Comparison of ENCODE assay signal across 39 cellular contexts in the genomic region with DNA sequence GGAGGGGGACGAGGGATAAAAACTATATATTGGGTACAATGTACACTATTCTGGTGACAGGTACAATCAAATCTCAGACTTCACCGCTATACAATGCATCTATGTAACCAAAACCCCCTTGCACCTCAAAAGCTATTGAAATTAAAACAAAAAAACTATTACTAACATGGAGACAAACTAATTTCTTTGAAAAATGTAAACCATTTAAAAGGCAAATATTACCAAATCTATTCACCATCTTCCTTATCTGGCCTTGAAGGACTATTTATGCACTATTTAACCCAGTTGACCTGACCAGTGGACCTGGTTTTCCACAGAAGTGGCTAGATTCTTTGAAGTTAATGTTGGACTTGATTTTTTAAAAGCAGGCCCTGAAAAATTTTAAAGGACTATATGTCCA.
"Had no signal": no experiment of that assay in that cellular context is flagged by ENCODE, and none has a peak within 500 bp of the region (broad histone marks: within the 10 kb centered on the region; RNA-seq: fewer than 3 reads in every experiment).

No MANE protein-coding gene starts in this region.

- ATAC-seq: activated naive CD4-positive, alpha-beta T cell treated with anti-CD3 and anti-CD28 coated beads, Interleukin-2, amount 50 U/mL, for 72 hours; activated naive CD8-positive, alpha-beta T cell treated with anti-CD3 and anti-CD28 coated beads, Interleukin-2, amount 50 U/mL, for 24 hours; activated T-cell treated with anti-CD3 and anti-CD28 coated beads, Interleukin-2, amount 50 U/mL, for 4 hours; activated T-cell treated with anti-CD3 and anti-CD28 coated beads, Interleukin-2, amount 50 U/mL, for 72 hours; activated T-helper 17 cell treated with anti-CD3 and anti-CD28 coated beads, Interleukin-2, amount 50 U/mL, for 72 hours; body of pancreas had no signal

- H3K27ac ChIP-seq: adrenal gland, ascending aorta, body of pancreas, brain microvascular endothelial cell, breast epithelium, cardiac muscle cell had no signal

- H3K27me3 Mint-ChIP-seq: activated naive CD4-positive, alpha-beta T cell treated with anti-CD3 and anti-CD28 coated beads, Interleukin-2, amount 50 U/mL, for 24 hours; activated naive CD8-positive, alpha-beta T cell; activated naive CD8-positive, alpha-beta T cell treated with anti-CD3 and anti-CD28 coated beads for 36 hours; activated naive CD8-positive, alpha-beta T cell treated with anti-CD3 and anti-CD28 coated beads, Interleukin-2, amount 50 U/mL, for 24 hours; activated T-helper 17 cell treated with anti-CD3 and anti-CD28 coated beads, Interleukin-2, amount 50 U/mL, for 72 hours; central memory CD8-positive, alpha-beta T cell had no signal

- H3K4me3 ChIP-seq: adrenal gland, ascending aorta, body of pancreas, breast epithelium, cardiac muscle cell had no signal

- H3K4me1 Mint-ChIP-seq: activated naive CD4-positive, alpha-beta T cell treated with anti-CD3 and anti-CD28 coated beads, Interleukin-2, amount 10 ng/mL, durations not matched to agents 7 days and 5 days; activated naive CD4-positive, alpha-beta T cell treated with anti-CD3 and anti-CD28 coated beads, Interleukin-2, amount 50 U/mL, for 24 hours; activated naive CD8-positive, alpha-beta T cell treated with anti-CD3 and anti-CD28 coated beads for 36 hours; activated T-helper 17 cell treated with anti-CD3 and anti-CD28 coated beads, Interleukin-2, amount 50 U/mL, for 72 hours; brain; central memory CD8-positive, alpha-beta T cell had no signal

- H3K36me3 Mint-ChIP-seq: activated naive CD4-positive, alpha-beta T cell treated with anti-CD3 and anti-CD28 coated beads, Interleukin-2, amount 10 ng/mL, durations not matched to agents 7 days and 5 days; activated naive CD4-positive, alpha-beta T cell treated with anti-CD3 and anti-CD28 coated beads, Interleukin-2, amount 50 U/mL, for 24 hours; activated naive CD4-positive, alpha-beta T cell treated with anti-CD3 and anti-CD28 coated beads, Interleukin-2, amount 50 U/mL, for 72 hours; activated naive CD8-positive, alpha-beta T cell; activated naive CD8-positive, alpha-beta T cell treated with anti-CD3 and anti-CD28 coated beads for 36 hours; activated naive CD8-positive, alpha-beta T cell treated with anti-CD3 and anti-CD28 coated beads, Interleukin-2, amount 10 ng/mL, durations not matched to agents 7 days and 5 days; brain had no signal

- H3K9me3 Mint-ChIP-seq: activated naive CD4-positive, alpha-beta T cell treated with anti-CD3 and anti-CD28 coated beads for 36 hours; activated naive CD4-positive, alpha-beta T cell treated with anti-CD3 and anti-CD28 coated beads, Interleukin-2, amount 10 ng/mL, durations not matched to agents 7 days and 5 days; activated naive CD4-positive, alpha-beta T cell treated with anti-CD3 and anti-CD28 coated beads, Interleukin-2, amount 50 U/mL, for 24 hours; activated naive CD4-positive, alpha-beta T cell treated with anti-CD3 and anti-CD28 coated beads, Interleukin-2, amount 50 U/mL, for 72 hours; activated naive CD8-positive, alpha-beta T cell treated with anti-CD3 and anti-CD28 coated beads for 36 hours; activated naive CD8-positive, alpha-beta T cell treated with anti-CD3 and anti-CD28 coated beads, Interleukin-2, amount 10 ng/mL, durations not matched to agents 7 days and 5 days; activated naive CD8-positive, alpha-beta T cell treated with anti-CD3 and anti-CD28 coated beads, Interleukin-2, amount 50 U/mL, for 24 hours; activated T-cell treated with anti-CD3 and anti-CD28 coated beads, Interleukin-2, amount 50 U/mL, for 24 hours; activated T-cell treated with anti-CD3 and anti-CD28 coated beads, Interleukin-2, amount 50 U/mL, for 4 hours; activated T-helper 1 cell treated with anti-CD3 and anti-CD28 coated beads, Interleukin-12 subunit alpha, Interleukin-12 subunit beta, Interleukin-2, Interleukin-4 antibody, amounts not matched to agents 30 ng/mL and 10 ng/mL and 1 ng/mL, durations not matched to agents 14 hours and 24 hours and 36 hours; activated T-helper 17 cell treated with anti-CD3 and anti-CD28 coated beads, Interleukin-2, amount 50 U/mL, for 72 hours; activated T-helper 2 cell treated with anti-CD3 and anti-CD28 coated beads, Interferon-gamma antibody, Interleukin-2, Interleukin-4, amounts not matched to agents 10 μg/mL and 5 μg/mL and 100 μg/mL, durations not matched to agents 14 hours and 24 hours and 36 hours; central memory CD8-positive, alpha-beta T cell had no signal

- H3K4me1 ChIP-seq: adrenal gland, ascending aorta, body of pancreas, breast epithelium had no signal

- H3K27ac Mint-ChIP-seq: activated naive CD4-positive, alpha-beta T cell treated with anti-CD3 and anti-CD28 coated beads for 36 hours; activated naive CD4-positive, alpha-beta T cell treated with anti-CD3 and anti-CD28 coated beads, Interleukin-2, amount 10 ng/mL, durations not matched to agents 7 days and 5 days; activated naive CD4-positive, alpha-beta T cell treated with anti-CD3 and anti-CD28 coated beads, Interleukin-2, amount 50 U/mL, for 24 hours; activated naive CD4-positive, alpha-beta T cell treated with anti-CD3 and anti-CD28 coated beads, Interleukin-2, amount 50 U/mL, for 72 hours; activated naive CD8-positive, alpha-beta T cell; activated naive CD8-positive, alpha-beta T cell treated with anti-CD3 and anti-CD28 coated beads for 36 hours; activated naive CD8-positive, alpha-beta T cell treated with anti-CD3 and anti-CD28 coated beads, Interleukin-2, amount 10 ng/mL, durations not matched to agents 7 days and 5 days; activated naive CD8-positive, alpha-beta T cell treated with anti-CD3 and anti-CD28 coated beads, Interleukin-2, amount 50 U/mL, for 24 hours; activated T-cell treated with anti-CD3 and anti-CD28 coated beads, Interleukin-2, amount 50 U/mL, for 24 hours; activated T-cell treated with anti-CD3 and anti-CD28 coated beads, Interleukin-2, amount 50 U/mL, for 72 hours; activated T-helper 1 cell treated with anti-CD3 and anti-CD28 coated beads, Interleukin-12 subunit alpha, Interleukin-12 subunit beta, Interleukin-2, Interleukin-4 antibody, amounts not matched to agents 30 ng/mL and 10 ng/mL and 1 ng/mL, durations not matched to agents 14 hours and 24 hours and 36 hours; activated T-helper 17 cell treated with anti-CD3 and anti-CD28 coated beads, Interleukin-2, amount 50 U/mL, for 72 hours; activated T-helper 2 cell treated with anti-CD3 and anti-CD28 coated beads, Interferon-gamma antibody, Interleukin-2, Interleukin-4, amounts not matched to agents 10 μg/mL and 5 μg/mL and 100 μg/mL, durations not matched to agents 14 hours and 24 hours and 36 hours; brain had no signal

- H3K4me3 Mint-ChIP-seq: activated naive CD4-positive, alpha-beta T cell treated with anti-CD3 and anti-CD28 coated beads for 36 hours; activated naive CD4-positive, alpha-beta T cell treated with anti-CD3 and anti-CD28 coated beads, Interleukin-2, amount 10 ng/mL, durations not matched to agents 7 days and 5 days; activated naive CD4-positive, alpha-beta T cell treated with anti-CD3 and anti-CD28 coated beads, Interleukin-2, amount 50 U/mL, for 24 hours; activated naive CD8-positive, alpha-beta T cell; activated naive CD8-positive, alpha-beta T cell treated with anti-CD3 and anti-CD28 coated beads for 36 hours; activated naive CD8-positive, alpha-beta T cell treated with anti-CD3 and anti-CD28 coated beads, Interleukin-2, amount 10 ng/mL, durations not matched to agents 7 days and 5 days; activated naive CD8-positive, alpha-beta T cell treated with anti-CD3 and anti-CD28 coated beads, Interleukin-2, amount 50 U/mL, for 24 hours; activated T-cell treated with anti-CD3 and anti-CD28 coated beads, Interleukin-2, amount 50 U/mL, for 24 hours; activated T-cell treated with anti-CD3 and anti-CD28 coated beads, Interleukin-2, amount 50 U/mL, for 4 hours; activated T-cell treated with anti-CD3 and anti-CD28 coated beads, Interleukin-2, amount 50 U/mL, for 72 hours; activated T-helper 1 cell treated with anti-CD3 and anti-CD28 coated beads, Interleukin-12 subunit alpha, Interleukin-12 subunit beta, Interleukin-2, Interleukin-4 antibody, amounts not matched to agents 30 ng/mL and 10 ng/mL and 1 ng/mL, durations not matched to agents 14 hours and 24 hours and 36 hours; activated T-helper 17 cell treated with anti-CD3 and anti-CD28 coated beads, Interleukin-2, amount 50 U/mL, for 72 hours; brain; central memory CD8-positive, alpha-beta T cell had no signal

- FAIRE-seq: bronchial epithelial cell had no signal

- H3K9me3 ChIP-seq: adrenal gland, ascending aorta, body of pancreas, breast epithelium had no signal

- H3K27me3 ChIP-seq: ascending aorta, body of pancreas, brain microvascular endothelial cell had no signal

- H3K36me3 ChIP-seq: adrenal gland, ascending aorta, brain microvascular endothelial cell, breast epithelium, cardiac muscle cell had no signal

- DNase-seq: activated effector memory CD4-positive, alpha-beta T cell treated with anti-CD3 and anti-CD28 coated beads, Interleukin-2, amount 50 U/mL, for 16 hours; activated effector memory CD4-positive, alpha-beta T cell treated with Interleukin-2 at 50 U/mL for 16 hours; activated gamma-delta T cell; activated gamma-delta T cell treated with Interleukin-2 at 50 U/mL for 16 hours; activated naive CD4-positive, alpha-beta T cell; activated naive CD4-positive, alpha-beta T cell treated with anti-CD3 and anti-CD28 coated beads for 36 hours; activated naive CD4-positive, alpha-beta T cell treated with anti-CD3 and anti-CD28 coated beads, Interleukin-2, amount 10 ng/mL, durations not matched to agents 7 days and 5 days; activated naive CD4-positive, alpha-beta T cell treated with anti-CD3 and anti-CD28 coated beads, Interleukin-2, amount 50 U/mL, for 16 hours; activated naive CD4-positive, alpha-beta T cell treated with Interleukin-2 at 50 U/mL for 16 hours; activated naive CD8-positive, alpha-beta T cell treated with anti-CD3 and anti-CD28 coated beads for 36 hours; activated naive CD8-positive, alpha-beta T cell treated with anti-CD3 and anti-CD28 coated beads, Interleukin-2, amount 10 ng/mL, durations not matched to agents 7 days and 5 days; activated naive CD8-positive, alpha-beta T cell treated with anti-CD3 and anti-CD28 coated beads, Interleukin-2, amount 50 U/mL, for 24 hours; activated T-cell treated with anti-CD3 and anti-CD28 coated beads, Interleukin-2, amount 50 U/mL, for 1 hour; activated T-cell treated with anti-CD3 and anti-CD28 coated beads, Interleukin-2, amount 50 U/mL, for 24 hours; activated T-cell treated with anti-CD3 and anti-CD28 coated beads, Interleukin-2, amount 50 U/mL, for 4 hours; activated T-cell treated with anti-CD3 and anti-CD28 coated beads, Interleukin-2, amount 50 U/mL, for 48 hours; activated T-cell treated with anti-CD3 and anti-CD28 coated beads, Interleukin-2, amount 50 U/mL, for 72 hours; adrenal gland; amniotic stem cell; amygdala; anterior cingulate cortex; aorta; body of pancreas; brain microvascular endothelial cell; caudate nucleus; central memory CD4-positive, alpha-beta T cell; cerebellar nuclear complex had no signal
